ENCODE assay signal across 2 cellular contexts in genomic region chrX:5666689-5667088, GRCh38.
DNase-seq lines count a peak whose midpoint lies in the region; ATAC-seq, FAIRE-seq and TF ChIP-seq lines count a peak whose summit lies in the region.
"Not testable (repeated sequence)": the region's sequence is repeated elsewhere in the genome, so short reads cannot be mapped to it uniquely, and the experiment has no call there.

No MANE protein-coding gene starts in this region.

- not testable (repeated sequence) for TF ChIP-seq CTCF in A549 (IDR thresholded peaks at IDR 0.05); HEK293 (tag by site-specific recombination; IDR thresholded peaks at IDR 0.05)

- CTCF ChIA-PET in A549 (lab: Yijun Ruan, JAX); HEK293 (lab: Yijun Ruan, JAX): not testable (repeated sequence)

- POLR2A ChIA-PET in A549 (lab: Yijun Ruan, JAX); HEK293 (lab: Yijun Ruan, JAX): not testable (repeated sequence)

- TF ChIP-seq EP300 in A549 (IDR thresholded peaks at IDR 0.05), result not testable (repeated sequence)

- not testable (repeated sequence) for H3K36me3 ChIP-seq in HEK293 (ENCODE audit: control insufficient read depth in 2 of 2, insufficient read depth in 1 of 2, low read length in 2 of 2)

- WGBS in A549 (ENCODE audit: missing lambda C conversion rate), result 5% methylated on average over 3 of the region's 4 CpGs

- not testable (repeated sequence) for H3K4me3 ChIP-seq in A549; HEK293 (ENCODE audit: low read depth, low read length)

- not testable (repeated sequence) for H3K9me3 ChIP-seq in A549; HEK293 (ENCODE audit: control insufficient read depth, insufficient read depth, low read depth, low read length)

- ATAC-seq in A549, result not testable (repeated sequence)

- not testable (repeated sequence) for H3K4me2 ChIP-seq in A549

- FAIRE-seq in A549 (lab: Jason Lieb, UNC), result not testable (repeated sequence)

- H3K27ac ChIP-seq in A549; HEK293 (ENCODE audit: extremely low read depth, low read depth, low read length): not testable (repeated sequence)

- not testable (repeated sequence) for H3K4me1 ChIP-seq in A549; HEK293 (ENCODE audit: control insufficient read depth, insufficient read depth, low read length)

- DNase-seq in A549 (ENCODE audit: low read depth in 1 of 2, low spot score in 1 of 2), result not testable (repeated sequence)

- TF ChIP-seq POLR2A in A549 (IDR thresholded peaks at IDR 0.05; ENCODE audit: low read length), result not testable (repeated sequence)

- TF ChIP-seq RAD21 in A549 (conservative IDR thresholded peaks at IDR 0.05 in 1 of 2, IDR thresholded peaks at IDR 0.05 in 1 of 2), result not testable (repeated sequence)

TF ChIP-seq in A549, 52 proteins besides CTCF, POLR2A, EP300 and RAD21:
- TF ChIP-seq ZC3H11A (IDR thresholded peaks at IDR 0.05), result peak; percentile 24; the same call in 1 of the 2 replicates

TF ChIP-seq in HEK293, 187 proteins besides CTCF, POLR2A, EP300 and RAD21:
- TF ChIP-seq ZBTB11 (tag by site-specific recombination; conservative IDR thresholded peaks at IDR 0.05; ENCODE audit: low read depth) (peak; percentile 63), ZNF426 (tag by site-specific recombination; IDR thresholded peaks at IDR 0.05) (peak; percentile 56), ZNF140 (tag by site-specific recombination; IDR thresholded peaks at IDR 0.05) (peak; percentile 25; the same call in 1 of the 2 replicates), ZBTB8A (tag by site-specific recombination; IDR thresholded peaks at IDR 0.05) (peak; percentile 26; the same call in 1 of the 2 replicates), ZNF555 (tag by site-specific recombination; conservative IDR thresholded peaks at IDR 0.05) (peak; percentile 62)
- TF ChIP-seq, protein P1, sequence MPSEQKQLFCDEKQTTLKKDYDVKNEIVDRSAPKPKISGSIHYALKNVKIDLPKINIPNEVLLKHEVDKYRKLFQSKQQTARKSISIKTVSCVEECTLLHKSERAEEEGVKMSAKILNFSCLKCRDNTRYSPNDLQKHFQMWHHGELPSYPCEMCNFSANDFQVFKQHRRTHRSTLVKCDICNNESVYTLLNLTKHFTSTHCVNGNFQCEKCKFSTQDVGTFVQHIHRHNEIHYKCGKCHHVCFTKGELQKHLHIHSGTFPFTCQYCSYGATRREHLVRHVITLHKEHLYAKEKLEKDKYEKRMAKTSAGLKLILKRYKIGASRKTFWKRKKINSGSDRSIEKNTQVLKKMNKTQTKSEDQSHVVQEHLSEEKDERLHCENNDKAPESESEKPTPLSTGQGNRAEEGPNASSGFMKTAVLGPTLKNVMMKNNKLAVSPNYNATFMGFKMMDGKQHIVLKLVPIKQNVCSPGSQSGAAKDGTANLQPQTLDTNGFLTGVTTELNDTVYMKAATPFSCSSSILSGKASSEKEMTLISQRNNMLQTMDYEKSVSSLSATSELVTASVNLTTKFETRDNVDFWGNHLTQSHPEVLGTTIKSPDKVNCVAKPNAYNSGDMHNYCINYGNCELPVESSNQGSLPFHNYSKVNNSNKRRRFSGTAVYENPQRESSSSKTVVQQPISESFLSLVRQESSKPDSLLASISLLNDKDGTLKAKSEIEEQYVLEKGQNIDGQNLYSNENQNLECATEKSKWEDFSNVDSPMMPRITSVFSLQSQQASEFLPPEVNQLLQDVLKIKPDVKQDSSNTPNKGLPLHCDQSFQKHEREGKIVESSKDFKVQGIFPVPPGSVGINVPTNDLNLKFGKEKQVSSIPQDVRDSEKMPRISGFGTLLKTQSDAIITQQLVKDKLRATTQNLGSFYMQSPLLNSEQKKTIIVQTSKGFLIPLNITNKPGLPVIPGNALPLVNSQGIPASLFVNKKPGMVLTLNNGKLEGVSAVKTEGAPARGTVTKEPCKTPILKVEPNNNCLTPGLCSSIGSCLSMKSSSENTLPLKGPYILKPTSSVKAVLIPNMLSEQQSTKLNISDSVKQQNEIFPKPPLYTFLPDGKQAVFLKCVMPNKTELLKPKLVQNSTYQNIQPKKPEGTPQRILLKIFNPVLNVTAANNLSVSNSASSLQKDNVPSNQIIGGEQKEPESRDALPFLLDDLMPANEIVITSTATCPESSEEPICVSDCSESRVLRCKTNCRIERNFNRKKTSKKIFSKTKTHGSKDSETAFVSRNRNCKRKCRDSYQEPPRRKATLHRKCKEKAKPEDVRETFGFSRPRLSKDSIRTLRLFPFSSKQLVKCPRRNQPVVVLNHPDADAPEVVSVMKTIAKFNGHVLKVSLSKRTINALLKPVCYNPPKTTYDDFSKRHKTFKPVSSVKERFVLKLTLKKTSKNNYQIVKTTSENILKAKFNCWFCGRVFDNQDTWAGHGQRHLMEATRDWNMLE (tag by site-specific recombination; conservative IDR thresholded peaks at IDR 0.05; ENCODE audit: low read depth), result peak; percentile 45; the same call in 1 of the 2 replicates
